ENCODE assay signal across 26 cellular contexts in genomic region chr5:95050708-95051107, GRCh38.
"Had no signal": no experiment of that assay in that cellular context is flagged by ENCODE, and none has a peak within 500 bp of the region (broad histone marks: within the 10 kb centered on the region; RNA-seq: fewer than 3 reads in every experiment).

No MANE protein-coding gene starts in this region.

- DNase-seq: dorsolateral prefrontal cortex; effector CD4-positive, alpha-beta T cell; foreskin keratinocyte; heart left ventricle; kidney; mucosa of descending colon; naive B cell; sigmoid colon; stimulated activated CD4-positive, alpha-beta T cell treated with anti-CD3 and anti-CD28 coated beads, Interleukin-2, amount 100 ng/mL, for 24 hours; stimulated activated CD4-positive, alpha-beta T cell treated with anti-CD3 and anti-CD28 coated beads, Interleukin-4, amount 100 ng/mL, for 24 hours; stimulated activated naive CD4-positive, alpha-beta T cell treated with Interleukin-2 at 50 U/mL for 16 hours; stomach; thyroid gland; trophoblast cell had no signal

- FAIRE-seq: kidney had no signal

- H3K9me3 Mint-ChIP-seq: stimulated activated effector memory CD8-positive, alpha-beta T cell treated with anti-CD3 and anti-CD28 coated beads, Interleukin-12 subunit alpha, Interleukin-12 subunit beta, amount 100 ng/mL, for 72 hours had no signal

- H3K27me3 ChIP-seq: dorsolateral prefrontal cortex, foreskin keratinocyte, gastroesophageal sphincter, heart left ventricle, hepatocyte, right atrium auricular region, sigmoid colon, stomach, thyroid gland, vagina had no signal

- H3K27me3 Mint-ChIP-seq: natural killer cell treated with Interleukin-12 subunit alpha and Interleukin-12 subunit beta and Interleukin-15 and Interleukin-18, amount 100 ng/mL, for 72 hours had no signal

- H3K9me3 ChIP-seq: gastroesophageal sphincter, heart left ventricle, mucosa of descending colon, prostate gland, right atrium auricular region, sigmoid colon, stomach, thyroid gland, vagina had no signal

- H3K27ac Mint-ChIP-seq: memory B cell; naive B cell; natural killer cell treated with Interleukin-12 subunit alpha and Interleukin-12 subunit beta and Interleukin-15 and Interleukin-18, amount 100 ng/mL, for 72 hours; stimulated activated effector memory CD8-positive, alpha-beta T cell treated with anti-CD3 and anti-CD28 coated beads, Interleukin-12 subunit alpha, Interleukin-12 subunit beta, amount 100 ng/mL, for 72 hours had no signal

- H3K4me3 Mint-ChIP-seq: memory B cell; naive B cell; natural killer cell treated with Interleukin-12 subunit alpha and Interleukin-12 subunit beta and Interleukin-15 and Interleukin-18, amount 100 ng/mL, for 72 hours; neural crest cell; stimulated activated effector memory CD8-positive, alpha-beta T cell treated with anti-CD3 and anti-CD28 coated beads, Interleukin-12 subunit alpha, Interleukin-12 subunit beta, amount 100 ng/mL, for 72 hours had no signal

- ATAC-seq: foreskin keratinocyte; gastroesophageal sphincter; heart left ventricle; left lobe of liver; mucosa of descending colon; natural killer cell treated with Interleukin-12 subunit alpha and Interleukin-12 subunit beta and Interleukin-15 and Interleukin-18, amount 100 ng/mL, for 72 hours; stimulated activated effector memory CD8-positive, alpha-beta T cell treated with anti-CD3 and anti-CD28 coated beads, Interleukin-12 subunit alpha, Interleukin-12 subunit beta, amount 100 ng/mL, for 72 hours had no signal

- H3K27ac ChIP-seq: coronary artery, dorsolateral prefrontal cortex, foreskin keratinocyte, gastroesophageal sphincter, heart left ventricle, hepatocyte, prostate gland, right atrium auricular region, sigmoid colon, stomach, thyroid gland, vagina had no signal

- H3K4me3 ChIP-seq: coronary artery, dorsolateral prefrontal cortex, gastroesophageal sphincter, heart left ventricle, hepatocyte, lung, mucosa of descending colon, prostate gland, right atrium auricular region, sigmoid colon, stomach, thyroid gland, vagina had no signal

- H3K4me1 Mint-ChIP-seq: memory B cell; neural crest cell; stimulated activated effector memory CD8-positive, alpha-beta T cell treated with anti-CD3 and anti-CD28 coated beads, Interleukin-12 subunit alpha, Interleukin-12 subunit beta, amount 100 ng/mL, for 72 hours had no signal

- H3K4me1 ChIP-seq: foreskin keratinocyte, gastroesophageal sphincter, prostate gland, right atrium auricular region, sigmoid colon, stomach, thyroid gland, vagina had no signal

- H3K36me3 ChIP-seq: gastroesophageal sphincter, heart left ventricle, prostate gland, right atrium auricular region, sigmoid colon, stomach, thyroid gland, vagina had no signal

- H3K36me3 Mint-ChIP-seq: memory B cell; natural killer cell treated with Interleukin-12 subunit alpha and Interleukin-12 subunit beta and Interleukin-15 and Interleukin-18, amount 100 ng/mL, for 72 hours; stimulated activated effector memory CD8-positive, alpha-beta T cell treated with anti-CD3 and anti-CD28 coated beads, Interleukin-12 subunit alpha, Interleukin-12 subunit beta, amount 100 ng/mL, for 72 hours had no signal
